In the genomic region with DNA sequence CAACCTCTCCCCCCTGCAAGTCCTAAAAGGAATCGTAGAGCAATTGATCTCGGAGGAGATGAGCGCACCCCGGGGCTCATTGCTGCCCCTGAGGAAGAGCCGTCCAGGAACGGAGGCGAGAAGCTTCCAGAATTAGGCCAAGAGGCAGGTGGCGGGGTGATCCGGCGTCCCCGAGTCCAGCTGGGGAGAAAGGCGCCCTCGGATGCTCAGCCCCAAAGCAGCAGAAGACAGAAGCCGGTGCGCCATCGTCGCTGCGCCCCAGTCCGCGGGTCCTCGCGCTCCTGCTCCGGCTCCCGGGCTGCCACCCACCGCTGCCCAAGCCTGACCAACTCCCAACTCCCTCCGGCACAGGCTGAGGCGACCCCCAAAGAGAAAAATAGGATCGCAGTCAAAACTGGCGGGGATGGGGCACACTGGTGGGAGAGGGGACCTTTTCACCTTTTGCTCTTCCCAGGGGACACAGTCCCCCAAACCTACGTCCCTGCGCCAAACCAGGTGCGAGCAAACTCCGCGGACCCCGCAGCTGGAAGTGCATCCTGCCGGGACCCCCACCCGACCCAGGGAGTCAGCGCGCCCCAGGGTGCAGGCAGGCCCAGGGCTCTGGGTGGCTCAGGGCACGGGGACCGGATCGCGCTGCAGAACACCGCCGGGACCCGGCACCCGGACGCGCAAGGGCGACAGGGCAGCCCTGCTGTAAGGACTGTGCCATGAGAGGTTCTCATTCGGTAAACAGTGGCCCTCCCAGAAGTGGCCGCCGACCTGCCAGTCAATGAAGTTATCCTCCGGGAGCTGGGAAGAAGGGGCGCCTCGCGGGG, we compare ENCODE assay signal across 10 cellular contexts. TPM values are rescaled to one million over a fixed set of nuclear protein-coding genes. Genes with fewer than 3 reads are reported as not detected.
DNase-seq lines count a peak whose midpoint lies in the region; ATAC-seq and TF ChIP-seq lines count a peak whose summit lies in the region.
"Had no signal": no experiment of that assay in that cellular context is flagged by ENCODE, and none has a peak within 500 bp of the region (broad histone marks: within the 10 kb centered on the region; RNA-seq: fewer than 3 reads in every experiment).

No MANE protein-coding gene starts in this region.

- H3K27me3 Mint-ChIP-seq in glutamatergic neuron (ENCODE audit: unreplicated experiment) = peaks cover 25% of the 10 kb centered on the region
- H3K27me3 Mint-ChIP-seq in activated CD8-positive, alpha-beta T cell treated with anti-CD3 and anti-CD28 coated beads for 36 hours = peaks cover 42% of the 10 kb centered on the region

- no peaks in the 10 kb centered on the region for H3K9me3 ChIP-seq in NT2/D1 (ENCODE audit: insufficient read depth, low read length)

- H3K9me3 Mint-ChIP-seq in glutamatergic neuron (ENCODE audit: unreplicated experiment) = no peaks in the 10 kb centered on the region
- no peaks in the 10 kb centered on the region for H3K9me3 Mint-ChIP-seq in activated CD8-positive, alpha-beta T cell treated with anti-CD3 and anti-CD28 coated beads for 36 hours
- H3K9me3 Mint-ChIP-seq: activated CD4-positive, alpha-beta T cell treated with anti-CD3 and anti-CD28 coated beads, Interleukin-2, amount 10 ng/mL, durations not matched to agents 7 days and 5 days had no signal

- peak overlapping the region; percentile 21 for H3K9ac ChIP-seq in NT2/D1 (ENCODE audit: insufficient read length, low read depth)

- peak overlapping the region; percentile 52 for H3K4me3 ChIP-seq in AG10803 (ENCODE audit: low read length)
- peak overlapping the region; percentile 57 for H3K4me3 ChIP-seq in NT2/D1 (ENCODE audit: insufficient read length, low read depth)

- H3K36me3 Mint-ChIP-seq in glutamatergic neuron (ENCODE audit: unreplicated experiment) = no peaks in the 10 kb centered on the region
- no peaks in the 10 kb centered on the region for H3K36me3 Mint-ChIP-seq in activated CD8-positive, alpha-beta T cell treated with anti-CD3 and anti-CD28 coated beads for 36 hours (ENCODE audit: low read depth)

- peak overlapping the region; percentile 89 for H3K4me3 Mint-ChIP-seq in glutamatergic neuron (ENCODE audit: unreplicated experiment)
- H3K4me3 Mint-ChIP-seq in activated CD8-positive, alpha-beta T cell treated with anti-CD3 and anti-CD28 coated beads for 36 hours = no peak overlapping the region
- H3K4me3 Mint-ChIP-seq: activated CD4-positive, alpha-beta T cell treated with anti-CD3 and anti-CD28 coated beads, Interleukin-2, amount 10 ng/mL, durations not matched to agents 7 days and 5 days had no signal

- H3K27ac Mint-ChIP-seq in glutamatergic neuron (ENCODE audit: unreplicated experiment) = no peak overlapping the region
- H3K27ac Mint-ChIP-seq in activated CD8-positive, alpha-beta T cell treated with anti-CD3 and anti-CD28 coated beads for 36 hours = no peak overlapping the region
- H3K27ac Mint-ChIP-seq: activated CD4-positive, alpha-beta T cell treated with anti-CD3 and anti-CD28 coated beads, Interleukin-2, amount 10 ng/mL, durations not matched to agents 7 days and 5 days had no signal

- intact Hi-C loops in posterior vena cava (cut with DNase I) = loop anchor here (10.0 kb wide), 3 partner anchors 792 to 1608 kb away; no protein-coding TSS in a partner anchor
- intact Hi-C loops in activated CD8-positive, alpha-beta T cell treated with anti-CD3 and anti-CD28 coated beads for 36 hours (cut with micrococcal nuclease) = no loop called here

- H3K4me1 ChIP-seq in NT2/D1 (ENCODE audit: insufficient read depth, insufficient read length) = no peaks in the 10 kb centered on the region

- CTCF ChIA-PET in activated CD8-positive, alpha-beta T cell treated with anti-CD3 and anti-CD28 coated beads for 36 hours (lab: Charles Lee) = no interaction called here

- H3K4me1 Mint-ChIP-seq in glutamatergic neuron (ENCODE audit: low read depth, unreplicated experiment) = peaks cover 6% of the 10 kb centered on the region
- H3K4me1 Mint-ChIP-seq in activated CD8-positive, alpha-beta T cell treated with anti-CD3 and anti-CD28 coated beads for 36 hours (ENCODE audit: low read depth) = no peaks in the 10 kb centered on the region
- H3K4me1 Mint-ChIP-seq: activated CD4-positive, alpha-beta T cell treated with anti-CD3 and anti-CD28 coated beads, Interleukin-2, amount 10 ng/mL, durations not matched to agents 7 days and 5 days had no signal

- DNase-seq in AG10803 (ENCODE audit: low read depth) (no peak), NT2/D1 (ENCODE audit: low read depth, low spot score) (no peak), glutamatergic neuron (peak; percentile 42), posterior vena cava (ENCODE audit: low spot score) (peak; percentile 70), DMS153 (lab: John Stamatoyannopoulos, UW) (no peak), activated gamma-delta T cell treated with Interleukin-2 at 50 U/mL for 16 hours (no peak)
- DNase-seq in activated CD8-positive, alpha-beta T cell treated with anti-CD3 and anti-CD28 coated beads for 36 hours = no peak
- DNase-seq: activated CD4-positive, alpha-beta T cell treated with anti-CD3 and anti-CD28 coated beads, Interleukin-2, amount 10 ng/mL, durations not matched to agents 7 days and 5 days; stimulated activated CD4-positive, alpha-beta T cell treated with anti-CD3 and anti-CD28 coated beads, Interleukin-2, amount 100 ng/mL, for 24 hours had no signal

- TF ChIP-seq CTCF in AG10803 (conservative IDR thresholded peaks at IDR 0.05; ENCODE audit: low read length) = no peak
- no peak for TF ChIP-seq CTCF in glutamatergic neuron (IDR thresholded peaks at IDR 0.05; ENCODE audit: partially characterized antibody, unreplicated experiment)
- TF ChIP-seq CTCF in activated CD8-positive, alpha-beta T cell treated with anti-CD3 and anti-CD28 coated beads for 36 hours (IDR thresholded peaks at IDR 0.05) = no peak

- ATAC-seq in activated CD8-positive, alpha-beta T cell treated with anti-CD3 and anti-CD28 coated beads for 36 hours = no peak
- ATAC-seq in GM21723 (IDR thresholded peaks at IDR 0.05; ENCODE audit: unreplicated experiment) = no peak

- H3K36me3 ChIP-seq in NT2/D1 (ENCODE audit: insufficient read depth, insufficient read length, low read length) = no peaks in the 10 kb centered on the region

- POLR2A ChIA-PET in activated CD8-positive, alpha-beta T cell treated with anti-CD3 and anti-CD28 coated beads for 36 hours (lab: Charles Lee) = no interaction called here

- peaks cover 76% of the 10 kb centered on the region for H3K27me3 ChIP-seq in NT2/D1 (ENCODE audit: insufficient read depth, insufficient read length)

RNA-seq across cellular contexts. Expression of a gene that starts 8.5 kb away (rescaled TPM):
- total RNA-seq in glutamatergic neuron (ENCODE audit: unreplicated experiment) = 4.8 TPM
- 10 to 100 TPM; 63.4 to 96.9 TPM for total RNA-seq in posterior vena cava
- total RNA-seq in activated CD8-positive, alpha-beta T cell treated with anti-CD3 and anti-CD28 coated beads for 36 hours = not detected
- total RNA-seq: activated CD4-positive, alpha-beta T cell treated with anti-CD3 and anti-CD28 coated beads, Interleukin-2, amount 10 ng/mL, durations not matched to agents 7 days and 5 days had no signal

Comparison
In these comparisons a context has a peak if more than half of its experiments do, and no peak if none do; other contexts are left out.
1. DNase-seq: peak in glutamatergic neuron (single experiment) and posterior vena cava (single experiment); none in AG10803 (single experiment), NT2/D1 (single experiment), DMS153 (single experiment), activated CD8-positive, alpha-beta T cell treated with anti-CD3 and anti-CD28 coated beads for 36 hours (single experiment) and activated gamma-delta T cell treated with Interleukin-2 at 50 U/mL for 16 hours (single experiment).
2. RNA of a gene that starts 8.5 kb away (total RNA-seq): 63.4 to 96.9 TPM in posterior vena cava; 4.8 TPM in glutamatergic neuron (single experiment) and not detected in activated CD8-positive, alpha-beta T cell treated with anti-CD3 and anti-CD28 coated beads for 36 hours; every median in the first group is over 10 times any median in the second.